ENCODE assay signal across 11 cellular contexts in genomic region chr12:124938066-124938465, GRCh38. TPM values are rescaled to one million over a fixed set of nuclear protein-coding genes. Genes with fewer than 3 reads are reported as not detected.
DNase-seq lines count a peak whose midpoint lies in the region; ATAC-seq, FAIRE-seq and TF ChIP-seq lines count a peak whose summit lies in the region.
"Had no signal": no experiment of that assay in that cellular context is flagged by ENCODE, and none has a peak within 500 bp of the region (broad histone marks: within the 10 kb centered on the region; RNA-seq: fewer than 3 reads in every experiment).

No MANE protein-coding gene starts in this region.

- H3K4me1 Mint-ChIP-seq in CD4-positive, alpha-beta T cell (ENCODE audit: low read depth), result peaks cover 5% of the 10 kb centered on the region
- peaks cover 17% of the 10 kb centered on the region for H3K4me1 Mint-ChIP-seq in dendritic cell treated with granulocyte-macrophage colony-stimulating factor and Interleukin-4, amounts not matched to agents 40 ng/mL and 50 ng/mL, for 4 days (ENCODE audit: low read depth)

- H3K4me1 ChIP-seq in IMR-90 (ENCODE audit: control insufficient read depth, insufficient read depth, low read length) (peaks cover 2% of the 10 kb centered on the region; the same call in 1 of the 2 replicates), pancreas (peaks cover 6 to 19% (median 14%) of the 10 kb centered on the region in 3 donors)

- H3K27ac Mint-ChIP-seq in CD4-positive, alpha-beta T cell, result no peak overlapping the region
- H3K27ac Mint-ChIP-seq in dendritic cell treated with granulocyte-macrophage colony-stimulating factor and Interleukin-4, amounts not matched to agents 40 ng/mL and 50 ng/mL, for 4 days, result no peak overlapping the region

- no peaks in the 10 kb centered on the region for H3K27me3 Mint-ChIP-seq in CD4-positive, alpha-beta T cell
- H3K27me3 Mint-ChIP-seq in dendritic cell treated with granulocyte-macrophage colony-stimulating factor and Interleukin-4, amounts not matched to agents 40 ng/mL and 50 ng/mL, for 4 days, result peaks cover 12% of the 10 kb centered on the region

- H3K27ac ChIP-seq in CD4-positive, alpha-beta T cell (ENCODE audit: low read depth, low read length), result no peak overlapping the region
- H3K27ac ChIP-seq in IMR-90 (ENCODE audit: insufficient read depth, low read length), result peak overlapping the region; percentile 95; the same call in 1 of the 2 replicates
- peak overlapping the region; percentile 66 to 94 (median 86) for H3K27ac ChIP-seq in pancreas

- H4K8ac ChIP-seq in IMR-90 (ENCODE audit: low read depth in 2 of 2, low read length in 2 of 2), result peak overlapping the region; percentile 48 to 93; a peak in 3 of 4 replicates

- H3K4me2 ChIP-seq in IMR-90 (ENCODE audit: low read depth, low read length), result peak overlapping the region; percentile 77

- H3K9ac ChIP-seq in IMR-90 (ENCODE audit: low read depth, low read length), result peak overlapping the region; percentile 82; the same call in 1 of the 2 replicates

- H3K23ac ChIP-seq in IMR-90 (ENCODE audit: low read depth, low read length), result peak overlapping the region; percentile 75; the same call in 1 of the 2 replicates

- H2BK5ac ChIP-seq in IMR-90 (ENCODE audit: low read depth, low read length, poor library complexity, severe bottlenecking), result peak overlapping the region; percentile 99

- TF ChIP-seq CTCF in CD4-positive, alpha-beta T cell (IDR thresholded peaks at IDR 0.05), result no peak
- TF ChIP-seq CTCF in IMR-90 (conservative IDR thresholded peaks at IDR 0.05; ENCODE audit: low read depth, low read length) (no peak), pancreas (IDR thresholded peaks at IDR 0.05) (no peak)

- H4K20me1 ChIP-seq in IMR-90 (ENCODE audit: insufficient read depth, low read length), result peaks cover 7% of the 10 kb centered on the region

- H4K91ac ChIP-seq in IMR-90 (ENCODE audit: insufficient read depth, low read depth, low read length), result peak overlapping the region; percentile 74; the same call in 1 of the 2 replicates

- H3K18ac ChIP-seq in IMR-90 (ENCODE audit: low read depth, low read length), result peak overlapping the region; percentile 93

- H3K9me3 ChIP-seq in CD4-positive, alpha-beta T cell (ENCODE audit: control insufficient read depth, low read length), result no peaks in the 10 kb centered on the region
- H3K9me3 ChIP-seq in IMR-90 (ENCODE audit: control insufficient read depth, insufficient read depth, low read length) (no peaks in the 10 kb centered on the region), pancreas (no peaks in the 10 kb centered on the region)

- peaks cover under 1% of the 10 kb centered on the region for H3K36me3 Mint-ChIP-seq in CD4-positive, alpha-beta T cell (ENCODE audit: low read depth)
- peaks cover 13% of the 10 kb centered on the region for H3K36me3 Mint-ChIP-seq in dendritic cell treated with granulocyte-macrophage colony-stimulating factor and Interleukin-4, amounts not matched to agents 40 ng/mL and 50 ng/mL, for 4 days (ENCODE audit: low read depth)

- no peaks in the 10 kb centered on the region for H3K36me3 ChIP-seq in IMR-90 (ENCODE audit: control insufficient read depth, insufficient read depth, low read length)
- no peaks in the 10 kb centered on the region for H3K36me3 ChIP-seq in pancreas

- 0 out of 2 replicates have a peak, but pooled peaks have one; percentile 2 for TF ChIP-seq POLR2A in IMR-90 (IDR thresholded peaks at IDR 0.05; ENCODE audit: low read depth, low read length)

- H3K14ac ChIP-seq in IMR-90 (replicated peaks; ENCODE audit: low read depth, low read length), result peak overlapping the region; percentile 90

- WGBS in IMR-90 (ENCODE audit: extremely low coverage in 2 of 2, insufficient read length in 1 of 2), 2 experiments, result 73% methylated on average over 2 of the region's 6 CpGs; no CpG with 5 or more reads in 1 of the 2 experiments
- 61 to 74% methylated on average over 6 of the region's 6 CpGs for WGBS in pancreas, 2 donors

- H2AFZ ChIP-seq in IMR-90 (replicated peaks; ENCODE audit: low read length, poor library complexity), result no peak overlapping the region

- no peak overlapping the region for H2AK9ac ChIP-seq in IMR-90 (replicated peaks; ENCODE audit: low read depth, low read length, poor library complexity)

- peak overlapping the region; percentile 93 for H2BK20ac ChIP-seq in IMR-90 (ENCODE audit: low read depth, low read length)

- DNase-seq in CD4-positive, alpha-beta T cell, result no peak
- DNase-seq in IMR-90 (no peak), pancreas (no peak), AG08396 (ENCODE audit: low spot score) (no peak), hypothalamus (lab: John Stamatoyannopoulos, UW) (no peak), NK-92 (lab: John Stamatoyannopoulos, UW; ENCODE audit: unreplicated experiment) (no peak)
- DNase-seq: activated CD4-positive, alpha-beta T cell treated with anti-CD3 and anti-CD28 coated beads for 48 hours; stimulated activated CD4-positive, alpha-beta T cell treated with anti-CD3 and anti-CD28 coated beads, Interleukin-15, amount 100 ng/mL, for 24 hours had no signal

- no peak for FAIRE-seq in pancreas (lab: Jason Lieb, UNC)
- FAIRE-seq: endometrium had no signal

- H3K4me3 Mint-ChIP-seq in CD4-positive, alpha-beta T cell, result peak overlapping the region; percentile 62
- H3K4me3 Mint-ChIP-seq in dendritic cell treated with granulocyte-macrophage colony-stimulating factor and Interleukin-4, amounts not matched to agents 40 ng/mL and 50 ng/mL, for 4 days, result peak overlapping the region; percentile 55

- H3K9me1 ChIP-seq in IMR-90 (ENCODE audit: insufficient read depth, low read length), result peaks cover 6% of the 10 kb centered on the region; the same call in 1 of the 2 replicates

- no peak for ATAC-seq in CD4-positive, alpha-beta T cell (ENCODE audit: poor library complexity)
- ATAC-seq in IMR-90 (ENCODE audit: low read depth) (no peak), pancreas (no peak), HG03378 (IDR thresholded peaks at IDR 0.05; ENCODE audit: unreplicated experiment) (no peak)

- no peak for TF ChIP-seq RAD21 in IMR-90 (IDR thresholded peaks at IDR 0.05; ENCODE audit: low read length)

- POLR2A ChIA-PET in CD4-positive, alpha-beta T cell (lab: Charles Lee), result interaction anchor here (0.7 to 9.8 kb wide), 5 partner anchors 11 to 55 kb away, joined by 3 to 538 read pairs (median 71); partner anchors contain the start of genes BRI3BP and UBC
- POLR2A ChIA-PET in IMR-90 (lab: Charles Lee; ENCODE audit: unreplicated experiment), result interaction anchor here (0.7 to 1.5 kb wide), 6 partner anchors 9 to 29 kb away, joined by 3 to 6 read pairs (median 3); partner anchors contain the start of gene UBC

- peak overlapping the region; percentile 85 for H3K56ac ChIP-seq in IMR-90 (ENCODE audit: extremely low read depth, insufficient read depth, low read length)

- in situ Hi-C loops in IMR-90 (cut with MboI; ENCODE audit: low sequenced_read_pairs), result no loop called here

- H3K4ac ChIP-seq in IMR-90 (ENCODE audit: low read depth, low read length), result peak overlapping the region; percentile 91; the same call in 1 of the 2 replicates

- H2BK15ac ChIP-seq in IMR-90 (ENCODE audit: low read depth, low read length), result peak overlapping the region; percentile 82; the same call in 2 of the 3 replicates

- H3K27me3 ChIP-seq in CD4-positive, alpha-beta T cell (ENCODE audit: control insufficient read depth, insufficient read depth, low read length), result no peaks in the 10 kb centered on the region
- H3K27me3 ChIP-seq in IMR-90 (ENCODE audit: control insufficient read depth, insufficient read depth, low read length), result no peaks in the 10 kb centered on the region
- H3K27me3 ChIP-seq in pancreas, result no peaks in the 10 kb centered on the region

- intact Hi-C loops in CD4-positive, alpha-beta T cell (cut with DNase I, micrococcal nuclease), result no loop called here
- intact Hi-C loops in IMR-90 (cut with micrococcal nuclease) (loop anchor here (2.0 kb wide), 1 partner anchor 23 kb away; the partner anchor contains the start of gene UBC), pancreas (cut with DNase I) (no loop called here)
- intact Hi-C loops in dendritic cell treated with granulocyte-macrophage colony-stimulating factor and Interleukin-4, amounts not matched to agents 40 ng/mL and 50 ng/mL, for 4 days (cut with micrococcal nuclease), result no loop called here

- dilution Hi-C loops in IMR-90 (cut with HindIII; ENCODE audit: low sequenced_read_pairs, unreplicated experiment), result no loop called here

- no peaks in the 10 kb centered on the region for H3K9me3 Mint-ChIP-seq in CD4-positive, alpha-beta T cell
- no peaks in the 10 kb centered on the region for H3K9me3 Mint-ChIP-seq in dendritic cell treated with granulocyte-macrophage colony-stimulating factor and Interleukin-4, amounts not matched to agents 40 ng/mL and 50 ng/mL, for 4 days

- CTCF ChIA-PET in CD4-positive, alpha-beta T cell (lab: Charles Lee), result interaction anchor here (1.6 to 8.3 kb wide), 5 partner anchors 11 to 31 kb away, joined by 8 to 213 read pairs (median 32); partner anchors contain the start of gene UBC
- CTCF ChIA-PET in IMR-90 (lab: Yijun Ruan, JAX), result interaction anchor here (0.6 to 4.3 kb wide), 5 partner anchors 8 to 1347 kb away, joined by 3 to 32 read pairs (median 3); no protein-coding TSS in a partner anchor

- no TSS peak for BruUV-seq in IMR-90 (replicated peaks; lab: Mats Ljungman, UMichigan)

- peak overlapping the region; percentile 95; the same call in 1 of the 2 replicates for H2BK120ac ChIP-seq in IMR-90 (ENCODE audit: low read depth, low read length)

- peak overlapping the region; percentile 83 for H4K5ac ChIP-seq in IMR-90 (ENCODE audit: low read depth, low read length)

- H3K4me3 ChIP-seq in IMR-90 (ENCODE audit: insufficient read depth, low read depth, low read length) (no peak overlapping the region), pancreas (peak overlapping the region in 2 of 4 donors; percentile 36 to 46)

- H3K79me1 ChIP-seq in IMR-90 (ENCODE audit: low read depth in 1 of 2, low read length in 2 of 2), result peaks cover 0 to 8% of the 10 kb centered on the region in 2 experiments; a peak in 1 of 4 replicates

- peak overlapping the region; percentile 82; the same call in 1 of the 2 replicates for H2AK5ac ChIP-seq in IMR-90 (ENCODE audit: low read depth, low read length)

RNA-seq across cellular contexts. Expression of gene UBC, which starts 23.6 kb away (rescaled TPM):
- total RNA-seq in CD4-positive, alpha-beta T cell, result 1,000 to 10,000 TPM; 1,389 to 1,410 TPM
- total RNA-seq in IMR-90 (2012; rRNA removed) (2,742 and 4,320 TPM in 2 replicates), pancreas (100 to 1,000 TPM; 353 to 495 (median 423) TPM)
- polyA plus RNA-seq in IMR-90 (2012; rRNA removed) (2,042 and 2,259 TPM in 2 replicates), pancreas (100 to 1,000 TPM; 528 to 605 TPM)
- polyA plus RNA-seq in IMR-90 (2012; cell fraction: cytosol; rRNA removed), result 1,014 and 1,274 TPM in 2 replicates
- 915 and 1,106 TPM in 2 replicates for polyA plus RNA-seq in IMR-90 (2012; cell fraction: nucleus; rRNA removed; ENCODE audit: low replicate concordance)

RNA-seq across cellular contexts. Expression of gene DHX37, which starts 50.9 kb away (rescaled TPM):
- 10 to 100 TPM; 30.8 to 31.0 TPM for total RNA-seq in CD4-positive, alpha-beta T cell
- total RNA-seq in IMR-90 (2012; rRNA removed), result 9.1 and 10.8 TPM in 2 replicates
- 12.7 and 14.2 TPM in 2 replicates for polyA plus RNA-seq in IMR-90 (2012; rRNA removed)
- polyA plus RNA-seq in IMR-90 (2012; cell fraction: cytosol; rRNA removed), result 11.3 and 11.8 TPM in 2 replicates
- polyA plus RNA-seq in IMR-90 (2012; cell fraction: nucleus; rRNA removed; ENCODE audit: low replicate concordance), result 24.7 and 49.4 TPM in 2 replicates
- total RNA-seq in pancreas, result 10 to 100 TPM in 4 of 6 donors, 1 to 10 TPM in 2; 8.4 to 13.8 (median 10.6) TPM
- 10 to 100 TPM in 1 of 2 donors, 1 to 10 TPM in 1; 9.1 to 13.3 TPM for polyA plus RNA-seq in pancreas

RNA-seq across cellular contexts. Expression of gene BRI3BP, which starts 55.4 kb away (rescaled TPM):
- 1 to 10 TPM; 1.6 TPM for total RNA-seq in CD4-positive, alpha-beta T cell
- total RNA-seq in IMR-90 (2012; rRNA removed), result 2.5 and 4.2 TPM in 2 replicates
- 2.5 and 2.8 TPM in 2 replicates for polyA plus RNA-seq in IMR-90 (2012; rRNA removed)
- 1.6 and 2.2 TPM in 2 replicates for polyA plus RNA-seq in IMR-90 (2012; cell fraction: cytosol; rRNA removed)
- 0.62 and 0.73 TPM in 2 replicates for polyA plus RNA-seq in IMR-90 (2012; cell fraction: nucleus; rRNA removed; ENCODE audit: low replicate concordance)
- 10 to 100 TPM in 2 of 6 donors, 1 to 10 TPM in 4; 2.7 to 10.6 (median 5.5) TPM for total RNA-seq in pancreas
- 1 to 10 TPM; 1.5 to 2.4 TPM for polyA plus RNA-seq in pancreas
